20 cellular contexts compared by ENCODE assay signal in genomic region chr20:4521170-4521968, GRCh38.
DNase-seq lines count a peak whose midpoint lies in the region; ATAC-seq, FAIRE-seq and TF ChIP-seq lines count a peak whose summit lies in the region.
"Had no signal": no experiment of that assay in that cellular context is flagged by ENCODE, and none has a peak within 500 bp of the region (broad histone marks: within the 10 kb centered on the region; RNA-seq: fewer than 3 reads in every experiment).

No MANE protein-coding gene starts in this region.

- H3K56ac ChIP-seq in IMR-90 (ENCODE audit: extremely low read depth, insufficient read depth, low read length) = no peak overlapping the region

- H3K9me3 Mint-ChIP-seq in stimulated activated memory B cell treated with anti-CD40 and anti-IgM and Interleukin-4, amounts not matched to agents 10 μg/mL and 1 μg/mL and 100 μg/mL, for 72 hours = peaks cover 5% of the 10 kb centered on the region
- H3K9me3 Mint-ChIP-seq: H9 had no signal

- 88% methylated on average over 6 of the region's 16 CpGs; no CpG with 5 or more reads in 1 of the 2 experiments for WGBS in IMR-90 (ENCODE audit: extremely low coverage in 2 of 2, insufficient read length in 1 of 2), 2 experiments
- WGBS in sigmoid colon, 2 donors = 72 to 82% methylated on average over 16 of the region's 16 CpGs

- no peak overlapping the region for H2BK15ac ChIP-seq in IMR-90 (ENCODE audit: low read depth, low read length)

- no TSS peak for BruUV-seq in IMR-90 (replicated peaks; lab: Mats Ljungman, UMichigan)

- H4K8ac ChIP-seq in IMR-90 (ENCODE audit: low read depth in 2 of 2, low read length in 2 of 2) = no peak overlapping the region

- ATAC-seq in IMR-90 (ENCODE audit: low read depth) = no peak
- peak; percentile 53 for ATAC-seq in stimulated activated memory B cell treated with anti-CD40 and anti-IgM and Interleukin-4, amounts not matched to agents 10 μg/mL and 1 μg/mL and 100 μg/mL, for 72 hours

- no peak for TF ChIP-seq CTCF in IMR-90 (conservative IDR thresholded peaks at IDR 0.05; ENCODE audit: low read depth, low read length)
- TF ChIP-seq CTCF in kidney (IDR thresholded peaks at IDR 0.05; ENCODE audit: borderline replicate concordance, extremely low read depth, insufficient read depth) = no peak
- TF ChIP-seq CTCF in sigmoid colon (IDR thresholded peaks at IDR 0.05) = no peak

- no peak overlapping the region for H3K4me3 Mint-ChIP-seq in stimulated activated memory B cell treated with anti-CD40 and anti-IgM and Interleukin-4, amounts not matched to agents 10 μg/mL and 1 μg/mL and 100 μg/mL, for 72 hours
- H3K4me3 Mint-ChIP-seq: CD4-positive, CD25-positive, alpha-beta regulatory T cell; H9; IgD-negative memory B cell had no signal

- no peaks in the 10 kb centered on the region for H3K79me1 ChIP-seq in IMR-90 (ENCODE audit: low read depth in 1 of 2, low read length in 2 of 2)

- no peaks in the 10 kb centered on the region for H4K20me1 ChIP-seq in IMR-90 (ENCODE audit: insufficient read depth, low read length)

- H3K4me3 ChIP-seq in IMR-90 (ENCODE audit: insufficient read depth, low read depth, low read length) = no peak overlapping the region
- H3K4me3 ChIP-seq in kidney (ENCODE audit: low read length in 2 of 2) = no peak overlapping the region
- H3K4me3 ChIP-seq in sigmoid colon = no peak overlapping the region
- H3K4me3 ChIP-seq: GM23248 had no signal

- no peaks in the 10 kb centered on the region for H3K9me3 ChIP-seq in IMR-90 (ENCODE audit: control insufficient read depth, insufficient read depth, low read length)
- H3K9me3 ChIP-seq in kidney (ENCODE audit: control insufficient read depth in 1 of 2, low read length in 2 of 2) = no peaks in the 10 kb centered on the region
- no peaks in the 10 kb centered on the region for H3K9me3 ChIP-seq in sigmoid colon
- H3K9me3 ChIP-seq: BE2C, Caco-2 had no signal

- peaks cover 42% of the 10 kb centered on the region for H3K27me3 Mint-ChIP-seq in stimulated activated memory B cell treated with anti-CD40 and anti-IgM and Interleukin-4, amounts not matched to agents 10 μg/mL and 1 μg/mL and 100 μg/mL, for 72 hours

- H2BK5ac ChIP-seq in IMR-90 (ENCODE audit: low read depth, low read length, poor library complexity, severe bottlenecking) = no peak overlapping the region

- no peak overlapping the region for H2BK20ac ChIP-seq in IMR-90 (ENCODE audit: low read depth, low read length)

- H3K4me2 ChIP-seq in IMR-90 (ENCODE audit: low read depth, low read length) = no peak overlapping the region

- no peaks in the 10 kb centered on the region for H3K4me1 Mint-ChIP-seq in stimulated activated memory B cell treated with anti-CD40 and anti-IgM and Interleukin-4, amounts not matched to agents 10 μg/mL and 1 μg/mL and 100 μg/mL, for 72 hours
- H3K4me1 Mint-ChIP-seq: CD4-positive, CD25-positive, alpha-beta regulatory T cell; IgD-negative memory B cell had no signal

- no peak overlapping the region for H2BK120ac ChIP-seq in IMR-90 (ENCODE audit: low read depth, low read length)

- no peak for TF ChIP-seq POLR2A in IMR-90 (IDR thresholded peaks at IDR 0.05; ENCODE audit: low read depth, low read length)
- TF ChIP-seq POLR2A in sigmoid colon (IDR thresholded peaks at IDR 0.05) = no peak

- H2AK9ac ChIP-seq in IMR-90 (replicated peaks; ENCODE audit: low read depth, low read length, poor library complexity) = no peak overlapping the region

- no peak overlapping the region for H3K4ac ChIP-seq in IMR-90 (ENCODE audit: low read depth, low read length)

- H3K4me1 ChIP-seq in IMR-90 (ENCODE audit: control insufficient read depth, insufficient read depth, low read length) (no peaks in the 10 kb centered on the region), kidney (ENCODE audit: control insufficient read depth in 1 of 2, insufficient read depth in 1 of 2, low read depth in 1 of 2, low read length in 2 of 2) (no peaks in the 10 kb centered on the region), sigmoid colon (no peaks in the 10 kb centered on the region)
- H3K4me1 ChIP-seq: BE2C, Caco-2 had no signal

- FAIRE-seq in kidney (lab: Jason Lieb, UNC) = no peak
- FAIRE-seq: A204.1, D721Med, G401.6, GM12891, GM19239, HTR-8/SVneo had no signal

- no peak overlapping the region for H3K23ac ChIP-seq in IMR-90 (ENCODE audit: low read depth, low read length)

- no peak for TF ChIP-seq RAD21 in IMR-90 (IDR thresholded peaks at IDR 0.05; ENCODE audit: low read length)

- POLR2A ChIA-PET in IMR-90 (lab: Charles Lee; ENCODE audit: unreplicated experiment) = no interaction called here

- H3K18ac ChIP-seq in IMR-90 (ENCODE audit: low read depth, low read length) = no peak overlapping the region

- H3K14ac ChIP-seq in IMR-90 (replicated peaks; ENCODE audit: low read depth, low read length) = no peak overlapping the region

- H3K9me1 ChIP-seq in IMR-90 (ENCODE audit: insufficient read depth, low read length) = no peaks in the 10 kb centered on the region; the same call in 1 of the 2 replicates

- peak overlapping the region; percentile 14 for H2AFZ ChIP-seq in IMR-90 (replicated peaks; ENCODE audit: low read length, poor library complexity)
- H2AFZ ChIP-seq: GM23248 had no signal

- H3K36me3 ChIP-seq in IMR-90 (ENCODE audit: control insufficient read depth, insufficient read depth, low read length) (no peaks in the 10 kb centered on the region), kidney (ENCODE audit: control insufficient read depth in 1 of 2, insufficient read depth in 2 of 2, low read length in 2 of 2) (no peaks in the 10 kb centered on the region), sigmoid colon (no peaks in the 10 kb centered on the region)
- H3K36me3 ChIP-seq: BE2C had no signal

- H4K5ac ChIP-seq in IMR-90 (ENCODE audit: low read depth, low read length) = no peak overlapping the region

- dilution Hi-C loops in IMR-90 (cut with HindIII; ENCODE audit: low sequenced_read_pairs, unreplicated experiment) = no loop called here

- no peak for TF ChIP-seq EP300 in sigmoid colon (IDR thresholded peaks at IDR 0.05)

- H3K27ac ChIP-seq in IMR-90 (ENCODE audit: insufficient read depth, low read length) (no peak overlapping the region), kidney (ENCODE audit: low read depth in 2 of 2, low read length in 2 of 2) (no peak overlapping the region), sigmoid colon (no peak overlapping the region)
- H3K27ac ChIP-seq: GM23248 had no signal

- peak overlapping the region; percentile 50; the same call in 1 of the 2 replicates for H2AK5ac ChIP-seq in IMR-90 (ENCODE audit: low read depth, low read length)

- no peaks in the 10 kb centered on the region for H3K36me3 Mint-ChIP-seq in stimulated activated memory B cell treated with anti-CD40 and anti-IgM and Interleukin-4, amounts not matched to agents 10 μg/mL and 1 μg/mL and 100 μg/mL, for 72 hours
- H3K36me3 Mint-ChIP-seq: CD4-positive, CD25-positive, alpha-beta regulatory T cell had no signal

- CTCF ChIA-PET in IMR-90 (lab: Yijun Ruan, JAX) = no interaction called here

- H3K27me3 ChIP-seq in IMR-90 (ENCODE audit: control insufficient read depth, insufficient read depth, low read length) = no peaks in the 10 kb centered on the region
- H3K27me3 ChIP-seq in sigmoid colon = no peaks in the 10 kb centered on the region
- H3K27me3 ChIP-seq: BE2C had no signal

- in situ Hi-C loops in IMR-90 (cut with MboI; ENCODE audit: low sequenced_read_pairs) = no loop called here

- no peak overlapping the region for H3K27ac Mint-ChIP-seq in stimulated activated memory B cell treated with anti-CD40 and anti-IgM and Interleukin-4, amounts not matched to agents 10 μg/mL and 1 μg/mL and 100 μg/mL, for 72 hours
- H3K27ac Mint-ChIP-seq: CD4-positive, CD25-positive, alpha-beta regulatory T cell; H9; IgD-negative memory B cell had no signal

- no peak overlapping the region for H4K91ac ChIP-seq in IMR-90 (ENCODE audit: insufficient read depth, low read depth, low read length)

- H3K9ac ChIP-seq in IMR-90 (ENCODE audit: low read depth, low read length) (no peak overlapping the region), kidney (ENCODE audit: low read length in 2 of 2) (no peak overlapping the region)
- H3K9ac ChIP-seq: GM23248 had no signal

- DNase-seq in IMR-90 = no peak
- peak; percentile 62 for DNase-seq in kidney
- no peak for DNase-seq in activated CD4-positive, alpha-beta T cell treated with anti-CD3 and anti-CD28 coated beads for 48 hours
- DNase-seq in stimulated activated CD4-positive, alpha-beta T cell treated with anti-CD3 and anti-CD28 coated beads, Interleukin-4, amount 100 ng/mL, for 1 hour = no peak
- DNase-seq in sigmoid colon = no peak
- DNase-seq: ACHN; BE2C; C1 segment of cervical spinal cord; Caco-2; CD4-positive, CD25-positive, alpha-beta regulatory T cell; GM23248; H9 had no signal

- intact Hi-C loops in IMR-90 (cut with micrococcal nuclease) (no loop called here), kidney (cut with DNase I) (no loop called here), sigmoid colon (cut with DNase I) (no loop called here)

TF ChIP-seq in IMR-90, 13 proteins besides CTCF, POLR2A, EP300 and RAD21 (continues in another document):
- no peak for TF ChIP-seq MAZ (IDR thresholded peaks at IDR 0.05; ENCODE audit: borderline replicate concordance, low read depth, low read length)
- TF ChIP-seq MXI1 (IDR thresholded peaks at IDR 0.05; ENCODE audit: borderline replicate concordance, low read depth, low read length) = no peak
- no peak for TF ChIP-seq MAFK (IDR thresholded peaks at IDR 0.05; ENCODE audit: low read depth, low read length)
- TF ChIP-seq SMC3 (IDR thresholded peaks at IDR 0.05; ENCODE audit: low read depth, low read length) = no peak
- TF ChIP-seq BHLHE40 (IDR thresholded peaks at IDR 0.05; ENCODE audit: low read depth, low read length) = no peak
- no peak for TF ChIP-seq NFE2L2 (IDR thresholded peaks at IDR 0.05; ENCODE audit: low read depth, low read length)
- no peak for TF ChIP-seq CEBPB (IDR thresholded peaks at IDR 0.05; ENCODE audit: low read depth, low read length)
- no peak for TF ChIP-seq RFX5 (IDR thresholded peaks at IDR 0.05; ENCODE audit: low read depth, low read length)
- TF ChIP-seq, protein P1, sequence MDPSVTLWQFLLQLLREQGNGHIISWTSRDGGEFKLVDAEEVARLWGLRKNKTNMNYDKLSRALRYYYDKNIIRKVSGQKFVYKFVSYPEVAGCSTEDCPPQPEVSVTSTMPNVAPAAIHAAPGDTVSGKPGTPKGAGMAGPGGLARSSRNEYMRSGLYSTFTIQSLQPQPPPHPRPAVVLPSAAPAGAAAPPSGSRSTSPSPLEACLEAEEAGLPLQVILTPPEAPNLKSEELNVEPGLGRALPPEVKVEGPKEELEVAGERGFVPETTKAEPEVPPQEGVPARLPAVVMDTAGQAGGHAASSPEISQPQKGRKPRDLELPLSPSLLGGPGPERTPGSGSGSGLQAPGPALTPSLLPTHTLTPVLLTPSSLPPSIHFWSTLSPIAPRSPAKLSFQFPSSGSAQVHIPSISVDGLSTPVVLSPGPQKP (IDR thresholded peaks at IDR 0.05; ENCODE audit: borderline replicate concordance, low read depth, low read length) = no peak
